ENCODE assay signal across 1 cellular context in genomic region chr15:42413914-42414313, GRCh38.
A peak's percentile ranks its signal among the peaks of the same experiment; 100 is the strongest.
TF ChIP-seq lines count a peak whose summit lies in the region.

No MANE protein-coding gene starts in this region.

TF ChIP-seq in SK-N-SH treated with all-trans-retinoic acid at 6 μM for 48 hours, 23 proteins besides CTCF, POLR2A, EP300 and RAD21 (continued from another document):
- TF ChIP-seq PATZ1 (CRISPR knock-in tag; IDR thresholded peaks at IDR 0.05; ENCODE audit: borderline replicate concordance) = no peak
- TF ChIP-seq ISL1 (CRISPR knock-in tag; IDR thresholded peaks at IDR 0.05) = peak; percentile 38; the same call in 1 of the 2 replicates
